9 cellular contexts compared by ENCODE assay signal in genomic region chr10:89213191-89213808, GRCh38. TPM values are rescaled to one million over a fixed set of nuclear protein-coding genes. Genes with fewer than 3 reads are reported as not detected.
DNase-seq lines count a peak whose midpoint lies in the region; ATAC-seq, FAIRE-seq and TF ChIP-seq lines count a peak whose summit lies in the region.
"Had no signal": no experiment of that assay in that cellular context is flagged by ENCODE, and none has a peak within 500 bp of the region (broad histone marks: within the 10 kb centered on the region; RNA-seq: fewer than 3 reads in every experiment).

No MANE protein-coding gene starts in this region.

- TF ChIP-seq RAD21 in K562 (CRISPR knock-in tag; conservative IDR thresholded peaks at IDR 0.05 in 1 of 2, IDR thresholded peaks at IDR 0.05 in 1 of 2), result peak; percentile 83 to 84

- CTCF ChIA-PET in K562 (lab: Yijun Ruan, JAX; ENCODE audit: low intra/inter-chr PET ratio), result interaction anchor here (0.9 to 2.0 kb wide), 3 partner anchors 183 to 377 kb away, joined by 3 to 17 read pairs (median 11); no protein-coding TSS in a partner anchor

- H3K9me1 ChIP-seq in K562 (ENCODE audit: control insufficient read depth, insufficient read depth, low read length) (no peaks in the 10 kb centered on the region), keratinocyte (ENCODE audit: control insufficient read depth, extremely low read depth, insufficient read depth, low read length) (no peaks in the 10 kb centered on the region)

- WGBS in K562 (ENCODE audit: insufficient coverage, low coverage, missing lambda C conversion rate), result 1% methylated on average over 6 of the region's 8 CpGs

- no peak overlapping the region for H3K27ac Mint-ChIP-seq in type B pancreatic cell

- no peak overlapping the region for H3K9ac ChIP-seq in K562 (ENCODE audit: insufficient read depth in 1 of 2, low read depth in 2 of 2, low read length in 2 of 2)
- H3K9ac ChIP-seq in keratinocyte (ENCODE audit: control insufficient read depth, extremely low read depth, insufficient read depth, low read length), result no peak overlapping the region

- no peaks in the 10 kb centered on the region for H3K9me3 Mint-ChIP-seq in type B pancreatic cell

- peak; percentile 1 for DNase-seq in DMS79 treated with DMSO at 0.1 percent for 48 hours (lab: John Stamatoyannopoulos, UW)
- DNase-seq in DMS79 (lab: John Stamatoyannopoulos, UW), result no peak
- peak; percentile 54 for DNase-seq in NB4 (ENCODE audit: low read depth)
- DNase-seq in K562 (ENCODE audit: extremely low read depth in 1 of 4, low spot score in 3 of 4), result peak; percentile 15 to 34 (median 22)
- DNase-seq in keratinocyte (ENCODE audit: low read depth, low spot score), result no peak
- DNase-seq in type B pancreatic cell (ENCODE audit: extremely low spot score, unreplicated experiment), result no peak
- DNase-seq in nucleus accumbens (lab: John Stamatoyannopoulos, UW), result no peak
- DNase-seq in T1000 (lab: John Stamatoyannopoulos, UW), result no peak

- no peak overlapping the region for H3K4me3 ChIP-seq in NB4 (ENCODE audit: low read depth, low read length)
- H3K4me3 ChIP-seq in K562, result no peak overlapping the region
- no peak overlapping the region for H3K4me3 ChIP-seq in keratinocyte (ENCODE audit: control insufficient read depth in 2 of 3, extremely low read depth in 1 of 3, insufficient read depth in 2 of 3, low read depth in 1 of 3, low read length in 3 of 3)
- H3K4me3 ChIP-seq: BLaER1 treated with 17β-estradiol and CSF1 and Interleukin-3, amounts not matched to agents 10 nM and 100 nM had no signal

- no TSS peak for BruUV-seq in K562 (replicated peaks; lab: Mats Ljungman, UMichigan)

- FAIRE-seq in K562 (lab: Jason Lieb, UNC) (no peak), keratinocyte (lab: Jason Lieb, UNC) (no peak)

- peak; percentile 47 for TF ChIP-seq CTCF in NB4 (IDR thresholded peaks at IDR 0.05; ENCODE audit: low read depth, low read length)
- peak; percentile 26 to 61 (median 27); a peak in 3 of 6 replicates for TF ChIP-seq CTCF in K562 (IDR thresholded peaks at IDR 0.05 in 2 of 3, conservative IDR thresholded peaks at IDR 0.05 in 1 of 3; ENCODE audit: insufficient read depth in 2 of 3, low read depth in 1 of 3, low read length in 3 of 3)
- TF ChIP-seq CTCF in keratinocyte (optimal IDR thresholded peaks at IDR 0.05 in 1 of 3, IDR thresholded peaks at IDR 0.05 in 1 of 3, conservative IDR thresholded peaks at IDR 0.05 in 1 of 3; ENCODE audit: extremely low read depth in 1 of 3, insufficient read depth in 2 of 3, low read length in 3 of 3), result peak in 2 of 3 experiments; percentile 29 to 56
- TF ChIP-seq CTCF in type B pancreatic cell (conservative IDR thresholded peaks at IDR 0.05), result peak; percentile 82

- H3K36me3 ChIP-seq in K562 (ENCODE audit: control insufficient read depth, insufficient read depth, low read length), result no peaks in the 10 kb centered on the region
- peaks cover 3 to 6% of the 10 kb centered on the region in 2 experiments for H3K36me3 ChIP-seq in keratinocyte (ENCODE audit: control insufficient read depth in 2 of 2, extremely low read depth in 1 of 2, insufficient read depth in 2 of 2, low read length in 2 of 2)

- H4K20me1 ChIP-seq in K562 (replicated peaks; ENCODE audit: control insufficient read depth, insufficient read depth, low read length) (no peaks in the 10 kb centered on the region), keratinocyte (ENCODE audit: control insufficient read depth, extremely low read depth, insufficient read depth, low read length) (no peaks in the 10 kb centered on the region)

- no peaks in the 10 kb centered on the region; a peak in 1 of 5 replicates for H3K4me1 ChIP-seq in K562 (replicated peaks in 1 of 2; ENCODE audit: control insufficient read depth in 2 of 2, insufficient read depth in 2 of 2, low read length in 2 of 2)
- peaks cover 4% of the 10 kb centered on the region for H3K4me1 ChIP-seq in keratinocyte (ENCODE audit: control insufficient read depth, extremely low read depth, insufficient read depth, low read length)

- no peak overlapping the region for H2AFZ ChIP-seq in K562 (ENCODE audit: low read depth, low read length)
- H2AFZ ChIP-seq in keratinocyte (ENCODE audit: control insufficient read depth, low read length), result no peak overlapping the region

- in situ Hi-C loops in K562 (cut with MboI), result loop anchor here (10.0 kb wide), 1 partner anchor 188 kb away; no protein-coding TSS in a partner anchor

- no peak overlapping the region for H3K4me3 Mint-ChIP-seq in type B pancreatic cell

- H3K36me3 Mint-ChIP-seq in type B pancreatic cell, result no peaks in the 10 kb centered on the region

- peaks cover under 1 to 4% of the 10 kb centered on the region in 2 experiments; a peak in 2 of 5 replicates for H3K27me3 ChIP-seq in K562 (ENCODE audit: control insufficient read depth in 2 of 2, insufficient read depth in 2 of 2, low read length in 2 of 2)
- no peaks in the 10 kb centered on the region for H3K27me3 ChIP-seq in keratinocyte (ENCODE audit: control insufficient read depth, extremely low read depth, insufficient read depth, low read length)

- POLR2A ChIA-PET in K562 (lab: Yijun Ruan, JAX), result no interaction called here

- peak; percentile 66; the same call in 2 of the 3 replicates for ATAC-seq in K562

- no peak for TF ChIP-seq POLR2A in NB4 (IDR thresholded peaks at IDR 0.05; ENCODE audit: extremely low read depth, insufficient read length)
- no peak for TF ChIP-seq POLR2A in K562 (conservative IDR thresholded peaks at IDR 0.05)

- peaks cover 10% of the 10 kb centered on the region for H3K4me1 Mint-ChIP-seq in type B pancreatic cell (ENCODE audit: unreplicated experiment)

- dilution Hi-C loops in keratinocyte (cut with MboI; ENCODE audit: extremely low pct_ligation_motif_present, low sequenced_read_pairs), result loop anchor here (10.0 kb wide), 1 partner anchor 188 kb away; no protein-coding TSS in a partner anchor

- no peaks in the 10 kb centered on the region for H3K79me2 ChIP-seq in K562 (ENCODE audit: control insufficient read depth, insufficient read depth, low read length)
- H3K79me2 ChIP-seq in keratinocyte (ENCODE audit: control insufficient read depth, insufficient read depth, low read length), result no peaks in the 10 kb centered on the region

- H3K27ac ChIP-seq in K562 (ENCODE audit: extremely low read depth, low read depth, low read length) (no peak overlapping the region), keratinocyte (ENCODE audit: control insufficient read depth, insufficient read depth, low read length) (no peak overlapping the region)
- H3K27ac ChIP-seq: BLaER1 treated with 17β-estradiol and CSF1 and Interleukin-3, amounts not matched to agents 10 nM and 100 nM had no signal

- peaks cover 40% of the 10 kb centered on the region for H3K27me3 Mint-ChIP-seq in type B pancreatic cell

- no peak for TF ChIP-seq EP300 in K562 (IDR thresholded peaks at IDR 0.05; ENCODE audit: low read length)

- H3K9me3 ChIP-seq in K562 (replicated peaks; ENCODE audit: control insufficient read depth, insufficient read depth, low read depth, low read length), result no peaks in the 10 kb centered on the region
- no peaks in the 10 kb centered on the region for H3K9me3 ChIP-seq in keratinocyte (ENCODE audit: control insufficient read depth, low read depth, low read length)
- H3K9me3 ChIP-seq: BLaER1 treated with 17β-estradiol and CSF1 and Interleukin-3, amounts not matched to agents 10 nM and 100 nM had no signal

- H3K4me2 ChIP-seq in K562 (ENCODE audit: insufficient read depth, low read length) (no peak overlapping the region), keratinocyte (ENCODE audit: control insufficient read depth, extremely low read depth, insufficient read depth, low read depth, low read length) (no peak overlapping the region)

- intact Hi-C loops in K562 (cut with micrococcal nuclease), result loop anchor here (1.0 kb wide), 3 partner anchors 183 to 378 kb away; no protein-coding TSS in a partner anchor

RNA-seq across cellular contexts. Expression of gene CH25H, which starts 6.2 kb away (rescaled TPM):
- not detected in 2 replicates for total RNA-seq in K562 (2011; cell fraction: chromatin; rRNA removed; ENCODE audit: low replicate concordance)
- not detected in 2 replicates for total RNA-seq in K562 (2011; cell fraction: nucleolus; rRNA removed)
- total RNA-seq in K562 (2011; cell fraction: nucleoplasm; rRNA removed), result not detected in 2 replicates
- not detected in 2 replicates for total RNA-seq in K562 (2014; rRNA removed)
- total RNA-seq in K562 (2014; rRNA removed; fragmentation: Illumina TruSeq; extraction: Trizol), result not detected in 2 replicates
- not detected in 2 replicates for total RNA-seq in K562 (2015; rRNA removed; fragmentation: Illumina TruSeq; extraction: Trizol)
- total RNA-seq in K562 (2021), result not detected in 2 replicates
- not detected in 2 replicates for polyA plus RNA-seq in K562 (2011; rRNA removed)
- polyA plus RNA-seq in K562 (2011; cell fraction: cytosol; rRNA removed), result not detected in 2 replicates
- 0.07 TPM in 1 of 2 replicates, not detected in the other for polyA plus RNA-seq in K562 (2011; cell fraction: nucleus; rRNA removed)
- 0.05 TPM in 1 of 2 replicates, not detected in the other for polyA plus RNA-seq in K562 (2012)
- polyA plus RNA-seq in K562 (2014; fragmentation: Illumina TruSeq; extraction: Trizol), result not detected in 2 replicates
- polyA plus RNA-seq in K562 (2014; fragmentation: Nextera tagmentation; extraction: Ambion mirVana), result not detected
- polyA plus RNA-seq in K562 (2014; rRNA removed), result not detected in 2 replicates
- polyA minus RNA-seq in K562 (2011; rRNA and poly(A)+ RNA removed), result not detected in 2 replicates
- not detected in 2 replicates for polyA minus RNA-seq in K562 (2011; cell fraction: cytosol; rRNA and poly(A)+ RNA removed)
- polyA minus RNA-seq in K562 (2011; cell fraction: nucleus; rRNA and poly(A)+ RNA removed), result not detected in 2 replicates
- 0.05 to 0.37 TPM in 2 of 3 replicates, not detected in the other for polyA plus RNA-seq in keratinocyte
- 0.15 TPM for polyA plus RNA-seq in keratinocyte (2011; ENCODE audit: low read depth)
- polyA plus RNA-seq in keratinocyte (2011; cell fraction: cytosol; rRNA removed), result 0.04 TPM in 1 of 2 replicates, not detected in the other
- 0.49 and 0.52 TPM in 2 replicates for polyA plus RNA-seq in keratinocyte (2011; cell fraction: nucleus; rRNA removed)
- 0.83 TPM in 1 of 2 replicates, not detected in the other for polyA plus RNA-seq in keratinocyte (2012; ENCODE audit: low replicate concordance)
- 0.23 to 0.99 TPM (median 0.43 TPM) in 3 replicates for polyA minus RNA-seq in keratinocyte
- polyA minus RNA-seq in keratinocyte (2011; cell fraction: cytosol; rRNA and poly(A)+ RNA removed), result not detected
- polyA minus RNA-seq in keratinocyte (2011; cell fraction: nucleus; rRNA and poly(A)+ RNA removed), result 0.21 and 0.54 TPM in 2 replicates
- 0.43 and 0.70 TPM in 2 replicates for total RNA-seq in type B pancreatic cell (ENCODE audit: low replicate concordance)

RNA-seq across cellular contexts. Expression of gene LIPA, which starts 38.3 kb away (rescaled TPM):
- not detected in 2 replicates for total RNA-seq in K562 (2011; cell fraction: chromatin; rRNA removed; ENCODE audit: low replicate concordance)
- not detected in 2 replicates for total RNA-seq in K562 (2011; cell fraction: nucleolus; rRNA removed)
- 0.73 TPM in 1 of 2 replicates, not detected in the other for total RNA-seq in K562 (2011; cell fraction: nucleoplasm; rRNA removed)
- total RNA-seq in K562 (2014; rRNA removed) (0.08 and 0.09 TPM in 2 replicates), K562 (2014; rRNA removed; fragmentation: Illumina TruSeq; extraction: Trizol) (0.19 and 0.40 TPM in 2 replicates), K562 (2015; rRNA removed; fragmentation: Illumina TruSeq; extraction: Trizol) (0.15 TPM in 1 of 2 replicates, not detected in the other), K562 (2021) (0.29 and 0.45 TPM in 2 replicates), type B pancreatic cell (ENCODE audit: low replicate concordance) (26.9 and 46.4 TPM in 2 replicates)
- polyA plus RNA-seq in K562 (2011; rRNA removed) (0.07 TPM in 1 of 2 replicates, not detected in the other), K562 (2014; fragmentation: Illumina TruSeq; extraction: Trizol) (0.06 and 0.16 TPM in 2 replicates), K562 (2014; fragmentation: Nextera tagmentation; extraction: Ambion mirVana) (under 1 TPM; 0.13 to 0.20 TPM), K562 (2014; rRNA removed) (0.12 TPM in 1 of 2 replicates, not detected in the other), keratinocyte (105 to 157 TPM (median 156 TPM) in 3 replicates)
- polyA plus RNA-seq in K562 (2011; cell fraction: cytosol; rRNA removed), result 0.01 TPM in 1 of 2 replicates, not detected in the other
- polyA plus RNA-seq in K562 (2011; cell fraction: nucleus; rRNA removed), result 0.13 TPM in 1 of 2 replicates, not detected in the other
- 0.13 and 0.25 TPM in 2 replicates for polyA plus RNA-seq in K562 (2012)
- polyA minus RNA-seq in K562 (2011; rRNA and poly(A)+ RNA removed), result not detected in 2 replicates
- not detected in 2 replicates for polyA minus RNA-seq in K562 (2011; cell fraction: cytosol; rRNA and poly(A)+ RNA removed)
- polyA minus RNA-seq in K562 (2011; cell fraction: nucleus; rRNA and poly(A)+ RNA removed), result not detected in 2 replicates
- polyA plus RNA-seq in keratinocyte (2011; ENCODE audit: low read depth), result 38.8 TPM
- 54.5 and 117 TPM in 2 replicates for polyA plus RNA-seq in keratinocyte (2011; cell fraction: cytosol; rRNA removed)
- 281 and 301 TPM in 2 replicates for polyA plus RNA-seq in keratinocyte (2011; cell fraction: nucleus; rRNA removed)
- polyA plus RNA-seq in keratinocyte (2012; ENCODE audit: low replicate concordance), result 26.2 and 87.7 TPM in 2 replicates
- 45.2 to 155 TPM (median 148 TPM) in 3 replicates for polyA minus RNA-seq in keratinocyte
- polyA minus RNA-seq in keratinocyte (2011; cell fraction: cytosol; rRNA and poly(A)+ RNA removed), result 60.0 TPM
- polyA minus RNA-seq in keratinocyte (2011; cell fraction: nucleus; rRNA and poly(A)+ RNA removed), result 225 and 412 TPM in 2 replicates

Comparison
In these comparisons a context has a peak if more than half of its experiments do, and no peak if none do; other contexts are left out.
1. DNase-seq: peak in DMS79 treated with DMSO at 0.1 percent for 48 hours (single experiment), NB4 (single experiment) and K562 (4 of 4); none in DMS79 (single experiment), keratinocyte (single experiment), type B pancreatic cell (single experiment), nucleus accumbens (0 of 56) and T1000 (single experiment).
2. CTCF ChIP-seq: peak in every context shown above with its lines; median percentile 82 in type B pancreatic cell; 47 in NB4; 42 in keratinocyte; 27 in K562.
3. RNA of gene LIPA, which starts 38.3 kb away (total RNA-seq): 26.9 to 46.4 TPM in type B pancreatic cell; 0.08 to 0.73 TPM in K562; every median in the first group is over 10 times any median in the second.